In genomic region chr9:36840895-36841536, GRCh38 we compare ENCODE assay signal across 22 cellular contexts.
DNase-seq lines count a peak whose midpoint lies in the region; ATAC-seq and TF ChIP-seq lines count a peak whose summit lies in the region.
"Had no signal": no experiment of that assay in that cellular context is flagged by ENCODE, and none has a peak within 500 bp of the region (broad histone marks: within the 10 kb centered on the region; RNA-seq: fewer than 3 reads in every experiment).

No MANE protein-coding gene starts in this region.

- ATAC-seq in activated B cell treated with CpG ODN at 0.5 μM for 24 hours (ENCODE audit: low read depth), result no peak
- no peak for ATAC-seq in effector memory CD8-positive, alpha-beta T cell (replicated peaks)
- ATAC-seq: esophagus mucosa, natural killer cell, upper lobe of right lung had no signal

- H3K9me3 ChIP-seq in HEK293 (ENCODE audit: control insufficient read depth, insufficient read depth, low read depth, low read length), result no peaks in the 10 kb centered on the region
- no peaks in the 10 kb centered on the region for H3K9me3 ChIP-seq in neural cell (ENCODE audit: low read length)
- no peaks in the 10 kb centered on the region for H3K9me3 ChIP-seq in WERI-Rb-1 (ENCODE audit: severe bottlenecking)
- H3K9me3 ChIP-seq: upper lobe of right lung had no signal

- H2AFZ ChIP-seq in neural cell (ENCODE audit: low read depth, low read length), result no peak overlapping the region

- no peaks in the 10 kb centered on the region for H3K79me2 ChIP-seq in neural cell (replicated peaks; ENCODE audit: insufficient read depth, low read length)

- H3K9me2 ChIP-seq in neural cell (ENCODE audit: insufficient read depth, low read length), result no peaks in the 10 kb centered on the region

- no peaks in the 10 kb centered on the region for H3F3A ChIP-seq in neural cell (ENCODE audit: insufficient read depth, low read length, poor library complexity, severe bottlenecking)

- H3K27ac ChIP-seq in HEK293 (ENCODE audit: extremely low read depth, low read depth, low read length) (no peak overlapping the region), neural cell (ENCODE audit: low read length) (peak overlapping the region; percentile 65), WERI-Rb-1 (no peak overlapping the region)
- H3K27ac ChIP-seq: cardiac muscle cell, HL-60, upper lobe of right lung had no signal

- no peak for TF ChIP-seq EP300 in neural cell (conservative IDR thresholded peaks at IDR 0.05; ENCODE audit: poor library complexity, severe bottlenecking)

- CTCF ChIA-PET in HEK293 (lab: Yijun Ruan, JAX) (interaction anchor here (0.6 kb wide), 1 partner anchor 495 kb away, joined by 3 read pairs; no protein-coding TSS in a partner anchor), activated B cell treated with CpG ODN at 0.5 μM for 24 hours (lab: Charles Lee) (no interaction called here)

- H3K36me3 Mint-ChIP-seq in activated B cell treated with CpG ODN at 0.5 μM for 24 hours (ENCODE audit: low read depth) (peaks cover 10% of the 10 kb centered on the region), mesothelial cell of epicardium (no peaks in the 10 kb centered on the region)
- no peaks in the 10 kb centered on the region for H3K36me3 Mint-ChIP-seq in effector memory CD8-positive, alpha-beta T cell (ENCODE audit: insufficient read depth)
- no peaks in the 10 kb centered on the region for H3K36me3 Mint-ChIP-seq in activated CD4-positive, alpha-beta T cell treated with anti-CD3 and anti-CD28 coated beads, Interleukin-2, amount 10 ng/mL, durations not matched to agents 24 days and 14 days (ENCODE audit: low read depth)
- H3K36me3 Mint-ChIP-seq: natural killer cell had no signal

- H4K20me1 ChIP-seq in neural cell (ENCODE audit: insufficient read depth), result no peaks in the 10 kb centered on the region

- H3K4me3 ChIP-seq in HEK293 (ENCODE audit: low read depth, low read length) (no peak overlapping the region), neural cell (ENCODE audit: low read length) (no peak overlapping the region), WERI-Rb-1 (ENCODE audit: low read depth, low read length) (no peak overlapping the region)
- H3K4me3 ChIP-seq: cardiac muscle cell, upper lobe of right lung had no signal

- POLR2A ChIA-PET in HEK293 (lab: Yijun Ruan, JAX) (no interaction called here), activated B cell treated with CpG ODN at 0.5 μM for 24 hours (lab: Charles Lee) (no interaction called here)

- peak; percentile 41 for DNase-seq in NCI-H1092 (lab: John Stamatoyannopoulos, UW)
- no peak for DNase-seq in activated B cell treated with CpG ODN at 0.5 μM for 24 hours
- no peak for DNase-seq in mesothelial cell of epicardium (ENCODE audit: low spot score in 2 of 2, unreplicated experiment in 2 of 2)
- DNase-seq in WERI-Rb-1, result no peak
- no peak for DNase-seq in effector memory CD8-positive, alpha-beta T cell
- no peak for DNase-seq in activated CD4-positive, alpha-beta T cell treated with anti-CD3 and anti-CD28 coated beads, Interleukin-2, amount 10 ng/mL, durations not matched to agents 24 days and 14 days
- DNase-seq: DMS 273 treated with DMSO at 0.1 percent for 48 hours; GDM1; head of caudate nucleus; KBM-7; mammary epithelial cell; natural killer cell; NCI-H1694; NK-92 treated with Interleukin-12 subunit alpha and Interleukin-12 subunit beta, amount 100 ng/mL, for 24 hours; stimulated activated naive CD4-positive, alpha-beta T cell treated with Interleukin-2 at 50 U/mL for 16 hours; upper lobe of right lung had no signal

- intact Hi-C loops in activated B cell treated with CpG ODN at 0.5 μM for 24 hours (cut with micrococcal nuclease), result no loop called here
- intact Hi-C loops in activated CD4-positive, alpha-beta T cell treated with anti-CD3 and anti-CD28 coated beads, Interleukin-2, amount 10 ng/mL, durations not matched to agents 24 days and 14 days (cut with micrococcal nuclease), result no loop called here

- H3K9me3 Mint-ChIP-seq in activated B cell treated with CpG ODN at 0.5 μM for 24 hours (no peaks in the 10 kb centered on the region), mesothelial cell of epicardium (no peaks in the 10 kb centered on the region)
- H3K9me3 Mint-ChIP-seq in effector memory CD8-positive, alpha-beta T cell, result no peaks in the 10 kb centered on the region
- no peaks in the 10 kb centered on the region for H3K9me3 Mint-ChIP-seq in activated CD4-positive, alpha-beta T cell treated with anti-CD3 and anti-CD28 coated beads, Interleukin-2, amount 10 ng/mL, durations not matched to agents 24 days and 14 days
- H3K9me3 Mint-ChIP-seq: natural killer cell had no signal

- TF ChIP-seq RAD21 in neural cell (conservative IDR thresholded peaks at IDR 0.05), result no peak

- no peak for TF ChIP-seq CTCF in HEK293 (tag by site-specific recombination; IDR thresholded peaks at IDR 0.05)
- TF ChIP-seq CTCF in activated B cell treated with CpG ODN at 0.5 μM for 24 hours (IDR thresholded peaks at IDR 0.05), result no peak
- no peak for TF ChIP-seq CTCF in neural cell (IDR thresholded peaks at IDR 0.05; ENCODE audit: poor library complexity, severe bottlenecking)
- no peak for TF ChIP-seq CTCF in mesothelial cell of epicardium (IDR thresholded peaks at IDR 0.05; ENCODE audit: unreplicated experiment)
- no peak for TF ChIP-seq CTCF in WERI-Rb-1 (IDR thresholded peaks at IDR 0.05; ENCODE audit: low read depth, low read length)

- no peaks in the 10 kb centered on the region for H3K36me3 ChIP-seq in HEK293 (ENCODE audit: control insufficient read depth in 2 of 2, insufficient read depth in 1 of 2, low read length in 2 of 2)
- H3K36me3 ChIP-seq in neural cell (ENCODE audit: insufficient read depth, low read length), result no peaks in the 10 kb centered on the region
- H3K36me3 ChIP-seq in WERI-Rb-1, result peaks cover 64% of the 10 kb centered on the region
- H3K36me3 ChIP-seq: cardiac muscle cell, upper lobe of right lung had no signal

- H3K27me3 Mint-ChIP-seq in activated B cell treated with CpG ODN at 0.5 μM for 24 hours, result no peaks in the 10 kb centered on the region
- peaks cover 58% of the 10 kb centered on the region for H3K27me3 Mint-ChIP-seq in mesothelial cell of epicardium (ENCODE audit: low read depth)
- peaks cover 13 to 14% of the 10 kb centered on the region in 2 donors for H3K27me3 Mint-ChIP-seq in effector memory CD8-positive, alpha-beta T cell
- H3K27me3 Mint-ChIP-seq in activated CD4-positive, alpha-beta T cell treated with anti-CD3 and anti-CD28 coated beads, Interleukin-2, amount 10 ng/mL, durations not matched to agents 24 days and 14 days, result no peaks in the 10 kb centered on the region

- no peaks in the 10 kb centered on the region for H3K27me3 ChIP-seq in neural cell (ENCODE audit: insufficient read depth, low read depth, low read length)
- no peaks in the 10 kb centered on the region for H3K27me3 ChIP-seq in WERI-Rb-1 (ENCODE audit: insufficient read depth, low read depth, severe bottlenecking)
- H3K27me3 ChIP-seq: upper lobe of right lung had no signal

- no peak overlapping the region for H3K9ac ChIP-seq in neural cell (ENCODE audit: low read length)

- no peak overlapping the region for H3K4me2 ChIP-seq in neural cell (ENCODE audit: low read length)

- H3K27ac Mint-ChIP-seq in activated B cell treated with CpG ODN at 0.5 μM for 24 hours (peak overlapping the region; percentile 54), mesothelial cell of epicardium (no peak overlapping the region)
- H3K27ac Mint-ChIP-seq in effector memory CD8-positive, alpha-beta T cell, result no peak overlapping the region
- no peak overlapping the region for H3K27ac Mint-ChIP-seq in activated CD4-positive, alpha-beta T cell treated with anti-CD3 and anti-CD28 coated beads, Interleukin-2, amount 10 ng/mL, durations not matched to agents 24 days and 14 days
- H3K27ac Mint-ChIP-seq: natural killer cell, progenitor cell of endocrine pancreas had no signal

- no peaks in the 10 kb centered on the region for H3K4me1 ChIP-seq in HEK293 (ENCODE audit: control insufficient read depth, insufficient read depth, low read length)
- H3K4me1 ChIP-seq: upper lobe of right lung had no signal

- H3K4me3 Mint-ChIP-seq in activated B cell treated with CpG ODN at 0.5 μM for 24 hours (no peak overlapping the region), mesothelial cell of epicardium (no peak overlapping the region)
- H3K4me3 Mint-ChIP-seq in effector memory CD8-positive, alpha-beta T cell, result no peak overlapping the region
- H3K4me3 Mint-ChIP-seq in activated CD4-positive, alpha-beta T cell treated with anti-CD3 and anti-CD28 coated beads, Interleukin-2, amount 10 ng/mL, durations not matched to agents 24 days and 14 days, result no peak overlapping the region
- H3K4me3 Mint-ChIP-seq: natural killer cell had no signal

- H3K4me1 Mint-ChIP-seq in activated B cell treated with CpG ODN at 0.5 μM for 24 hours (peaks cover 17% of the 10 kb centered on the region), mesothelial cell of epicardium (peaks cover 15% of the 10 kb centered on the region)
- no peaks in the 10 kb centered on the region for H3K4me1 Mint-ChIP-seq in effector memory CD8-positive, alpha-beta T cell (ENCODE audit: low read depth in 2 of 2)
- H3K4me1 Mint-ChIP-seq in activated CD4-positive, alpha-beta T cell treated with anti-CD3 and anti-CD28 coated beads, Interleukin-2, amount 10 ng/mL, durations not matched to agents 24 days and 14 days, result no peaks in the 10 kb centered on the region
- H3K4me1 Mint-ChIP-seq: natural killer cell had no signal

TF ChIP-seq in HEK293, 187 proteins besides CTCF, POLR2A, EP300 and RAD21:
- peak; percentile 94 for TF ChIP-seq ZNF664 (tag by site-specific recombination; IDR thresholded peaks at IDR 0.05)
- TF ChIP-seq ZFP37 (tag by site-specific recombination; IDR thresholded peaks at IDR 0.05), result no peak

TF ChIP-seq in neural cell, 6 proteins besides CTCF, POLR2A, EP300 and RAD21 (continues in another document):
- no peak for TF ChIP-seq EZH2 (IDR thresholded peaks at IDR 0.05; ENCODE audit: borderline replicate concordance, insufficient read depth, low read length, poor library complexity, severe bottlenecking)
- no peak for TF ChIP-seq POLR2AphosphoS5 (IDR thresholded peaks at IDR 0.05)
- no peak for TF ChIP-seq MXI1 (conservative IDR thresholded peaks at IDR 0.05; ENCODE audit: poor library complexity, severe bottlenecking)
- no peak for TF ChIP-seq SMC3 (conservative IDR thresholded peaks at IDR 0.05; ENCODE audit: poor library complexity)
- no peak for TF ChIP-seq TAF1 (IDR thresholded peaks at IDR 0.05; ENCODE audit: low read depth)
